In the genomic region with DNA sequence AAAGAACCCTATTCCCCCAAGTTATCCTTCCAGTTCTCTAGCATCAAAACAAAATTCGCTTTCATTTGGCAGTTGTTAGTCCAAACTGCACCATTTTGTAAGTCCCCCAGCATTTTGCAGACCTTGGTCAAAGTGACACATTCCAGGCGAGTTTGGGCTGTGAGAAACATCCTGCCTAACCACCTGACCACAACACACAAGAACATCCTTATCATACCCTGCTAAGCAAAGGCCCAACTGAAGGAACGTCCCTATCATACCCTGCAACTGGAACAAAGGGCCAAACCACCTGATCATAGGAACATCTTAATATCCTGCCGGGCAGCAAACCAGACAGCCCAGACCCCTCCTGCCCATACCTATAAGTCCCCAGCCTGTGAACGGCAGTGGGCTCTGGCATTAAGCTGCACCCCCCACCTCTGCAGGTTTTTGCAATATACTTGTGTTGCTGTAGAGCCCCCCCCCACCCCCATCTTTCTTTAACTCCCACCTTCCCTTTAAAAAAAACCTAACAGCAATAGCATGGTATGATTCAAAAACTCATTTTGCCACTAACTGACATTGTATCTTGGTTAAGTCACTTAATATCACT, we compare ENCODE assay signal across 7 cellular contexts. TPM values are rescaled to one million over a fixed set of nuclear protein-coding genes. Genes with fewer than 3 reads are reported as not detected.
DNase-seq lines count a peak whose midpoint lies in the region; ATAC-seq, FAIRE-seq and TF ChIP-seq lines count a peak whose summit lies in the region.

No MANE protein-coding gene starts in this region.

- H3K27ac Mint-ChIP-seq in GM23338 (0 out of 2 replicates have a peak overlapping the region, but pooled peaks have one; percentile 7), endothelial cell (ENCODE audit: unreplicated experiment) (peak overlapping the region; percentile 99)

- H3K27ac ChIP-seq in GM23338 (ENCODE audit: low read depth) (no peak overlapping the region), psoas muscle (peak overlapping the region; percentile 97)

- H4K20me1 ChIP-seq in GM23338 (replicated peaks; ENCODE audit: insufficient read depth) = 0 out of 2 replicates have a peak, but pooled peaks cover 5% of the 10 kb centered on the region

- H3K4me1 Mint-ChIP-seq in GM23338 (peaks cover 33% of the 10 kb centered on the region), endothelial cell (ENCODE audit: unreplicated experiment) (peaks cover 48% of the 10 kb centered on the region)

- TF ChIP-seq CTCF in GM23338 (conservative IDR thresholded peaks at IDR 0.05; ENCODE audit: low read depth in 2 of 2) = no peak
- TF ChIP-seq CTCF in endothelial cell (IDR thresholded peaks at IDR 0.05; ENCODE audit: unreplicated experiment) = no peak
- no peak for TF ChIP-seq CTCF in psoas muscle (IDR thresholded peaks at IDR 0.05)

- H3K4me1 ChIP-seq in GM23338 (ENCODE audit: insufficient read depth) (peaks cover 26% of the 10 kb centered on the region), psoas muscle (peaks cover 39% of the 10 kb centered on the region)

- peak overlapping the region; percentile 81 for H3K4me2 ChIP-seq in GM23338

- H3K27me3 Mint-ChIP-seq in GM23338 (ENCODE audit: insufficient read depth, low read depth, poor library complexity) = peaks cover 2% of the 10 kb centered on the region
- peaks cover 8% of the 10 kb centered on the region for H3K27me3 Mint-ChIP-seq in endothelial cell (ENCODE audit: unreplicated experiment)

- intact Hi-C loops in psoas muscle (cut with DNase I) = loop anchor here (5.0 to 10.0 kb wide), 4 partner anchors 63 to 153 kb away; a partner anchor contains a TSS

- peaks cover 18% of the 10 kb centered on the region for H3K36me3 Mint-ChIP-seq in GM23338 (ENCODE audit: low read depth)
- peaks cover 17% of the 10 kb centered on the region for H3K36me3 Mint-ChIP-seq in endothelial cell (ENCODE audit: low read depth, unreplicated experiment)

- 0 out of 2 replicates have a peak, but pooled peaks cover 6% of the 10 kb centered on the region for H3F3A ChIP-seq in GM23338 (replicated peaks; ENCODE audit: low read depth)

- H3K79me2 ChIP-seq in GM23338 (replicated peaks; ENCODE audit: insufficient read depth) = peaks cover 68% of the 10 kb centered on the region

- no peaks in the 10 kb centered on the region for H3K9me3 ChIP-seq in psoas muscle

- H3K27me3 ChIP-seq in GM23338 (ENCODE audit: insufficient read depth) = no peaks in the 10 kb centered on the region
- H3K27me3 ChIP-seq in psoas muscle (ENCODE audit: insufficient read depth in 3 of 3, low read length in 2 of 3) = no peaks in the 10 kb centered on the region

- H2AFZ ChIP-seq in GM23338 = no peak overlapping the region

- DNase-seq in GM23338 (ENCODE audit: low spot score) = peak; percentile 72
- DNase-seq in RCC 7860 (ENCODE audit: low spot score) = peak; percentile 69
- peak; percentile 11 for DNase-seq in endothelial cell (ENCODE audit: low spot score)
- DNase-seq in psoas muscle = no peak
- DNase-seq in germinal center (ENCODE audit: low spot score) = no peak
- DNase-seq in NCI-H2081 treated with DMSO at 0.1 percent for 48 hours (lab: John Stamatoyannopoulos, UW) = no peak

- H3K4me3 ChIP-seq in GM23338 = peak overlapping the region; percentile 73
- peak overlapping the region; percentile 87 for H3K4me3 ChIP-seq in psoas muscle

- ATAC-seq in GM23338 = 0 out of 3 replicates have a peak, but pooled peaks have one; percentile 2
- ATAC-seq in psoas muscle = peak in 1 of 4 donors; percentile 13
- ATAC-seq in HG03280 (IDR thresholded peaks at IDR 0.05; ENCODE audit: unreplicated experiment) = no peak

- H3K9me3 Mint-ChIP-seq in GM23338 = no peaks in the 10 kb centered on the region
- no peaks in the 10 kb centered on the region for H3K9me3 Mint-ChIP-seq in endothelial cell (ENCODE audit: unreplicated experiment)

- peak; percentile 40 for FAIRE-seq in RCC 7860 (lab: Jason Lieb, UNC)

- H3K9me2 ChIP-seq in GM23338 (ENCODE audit: insufficient read depth) = no peaks in the 10 kb centered on the region

- H3K4me3 Mint-ChIP-seq in GM23338 (peak overlapping the region; percentile 92), endothelial cell (ENCODE audit: unreplicated experiment) (peak overlapping the region; percentile 78)

- H3K36me3 ChIP-seq in GM23338 (ENCODE audit: insufficient read depth) (no peaks in the 10 kb centered on the region; the same call in 1 of the 2 replicates), psoas muscle (ENCODE audit: insufficient read depth in 1 of 2, low read depth in 1 of 2) (peaks cover 3 to 5% of the 10 kb centered on the region in 2 donors)

- WGBS in psoas muscle, 3 donors = 48 to 62% (median 58%) methylated on average over 5 of the region's 5 CpGs

TF ChIP-seq in GM23338, 12 proteins besides CTCF, POLR2A, EP300 and RAD21:
- TF ChIP-seq STAT1 (IDR thresholded peaks at IDR 0.05; ENCODE audit: unreplicated experiment) (no peak), EZH2phosphoT487 (IDR thresholded peaks at IDR 0.05; ENCODE audit: unreplicated experiment) (no peak)

RNA-seq across cellular contexts. Expression of a gene that starts 2.7 kb away (rescaled TPM):
- 77.5 and 99.9 TPM in 2 replicates for total RNA-seq in GM23338 (2014; rRNA removed; shearing (Covaris generic))
- polyA plus RNA-seq in GM23338 (2016; fragmentation: Nextera tagmentation; extraction: Ambion mirVana) (20.8 and 22.9 TPM in 2 replicates), psoas muscle (10 to 100 TPM; 13.0 to 21.6 (median 20.1) TPM)
- total RNA-seq in endothelial cell (ENCODE audit: unreplicated experiment) (68.7 TPM), psoas muscle (10 to 100 TPM; 24.4 to 41.4 (median 38.5) TPM)

Comparison
In these comparisons a context has a peak if more than half of its experiments do, and no peak if none do; other contexts are left out.
1. DNase-seq: peak in GM23338 (single experiment), RCC 7860 (single experiment) and endothelial cell (single experiment); none in psoas muscle (0 of 2), germinal center (single experiment) and NCI-H2081 treated with DMSO at 0.1 percent for 48 hours (single experiment).